ENCODE assay signal across 18 cellular contexts in genomic region chr11:100778386-100778785, GRCh38.
"Had no signal": no experiment of that assay in that cellular context is flagged by ENCODE, and none has a peak within 500 bp of the region (broad histone marks: within the 10 kb centered on the region; RNA-seq: fewer than 3 reads in every experiment).

No MANE protein-coding gene starts in this region.

- H3K27ac ChIP-seq: body of pancreas, prostate gland, suprapubic skin, upper lobe of right lung had no signal

- H3K4me3 ChIP-seq: body of pancreas, lower lobe of right lung, mucosa of descending colon, prostate gland, suprapubic skin, upper lobe of right lung had no signal

- H3K36me3 ChIP-seq: lower lobe of right lung, prostate gland, suprapubic skin, upper lobe of right lung had no signal

- H3K4me1 ChIP-seq: lower lobe of right lung, prostate gland, upper lobe of right lung had no signal

- H3K9me3 ChIP-seq: body of pancreas, lower lobe of right lung, mucosa of descending colon, prostate gland, suprapubic skin, upper lobe of right lung had no signal

- DNase-seq: activated CD4-positive, alpha-beta T cell treated with anti-CD3 and anti-CD28 coated beads, Interleukin-2, amount 50 U/mL, for 48 hours; activated CD4-positive, CD25-positive, alpha-beta regulatory T cell treated with anti-CD3 and anti-CD28 coated beads, Interleukin-2, amount 50 U/mL, for 72 hours; activated CD8-positive, alpha-beta memory T cell treated with anti-CD3 and anti-CD28 coated beads, Interleukin-2, amount 10 ng/mL, durations not matched to agents 7 days and 5 days; activated effector memory CD4-positive, alpha-beta T cell treated with Interleukin-2 at 50 U/mL for 16 hours; activated T-cell treated with anti-CD3 and anti-CD28 coated beads, Interleukin-2, amount 50 U/mL, for 24 hours; body of pancreas; dermis blood vessel endothelial cell; immature natural killer cell; left cardiac atrium; lower lobe of right lung; occipital lobe; stimulated activated CD4-positive, alpha-beta T cell treated with anti-CD3 and anti-CD28 coated beads, Interleukin-12 subunit alpha, Interleukin-12 subunit beta, amount 100 ng/mL, for 4 hours; stimulated activated CD4-positive, alpha-beta T cell treated with anti-CD3 and anti-CD28 coated beads, Interleukin-2, amount 100 ng/mL, for 48 hours; stimulated activated naive CD4-positive, alpha-beta T cell treated with Interleukin-2 at 50 U/mL for 16 hours; upper lobe of right lung had no signal

- H3K27me3 ChIP-seq: body of pancreas, suprapubic skin, upper lobe of right lung had no signal
